ENCODE assay signal across 7 cellular contexts in the genomic region with DNA sequence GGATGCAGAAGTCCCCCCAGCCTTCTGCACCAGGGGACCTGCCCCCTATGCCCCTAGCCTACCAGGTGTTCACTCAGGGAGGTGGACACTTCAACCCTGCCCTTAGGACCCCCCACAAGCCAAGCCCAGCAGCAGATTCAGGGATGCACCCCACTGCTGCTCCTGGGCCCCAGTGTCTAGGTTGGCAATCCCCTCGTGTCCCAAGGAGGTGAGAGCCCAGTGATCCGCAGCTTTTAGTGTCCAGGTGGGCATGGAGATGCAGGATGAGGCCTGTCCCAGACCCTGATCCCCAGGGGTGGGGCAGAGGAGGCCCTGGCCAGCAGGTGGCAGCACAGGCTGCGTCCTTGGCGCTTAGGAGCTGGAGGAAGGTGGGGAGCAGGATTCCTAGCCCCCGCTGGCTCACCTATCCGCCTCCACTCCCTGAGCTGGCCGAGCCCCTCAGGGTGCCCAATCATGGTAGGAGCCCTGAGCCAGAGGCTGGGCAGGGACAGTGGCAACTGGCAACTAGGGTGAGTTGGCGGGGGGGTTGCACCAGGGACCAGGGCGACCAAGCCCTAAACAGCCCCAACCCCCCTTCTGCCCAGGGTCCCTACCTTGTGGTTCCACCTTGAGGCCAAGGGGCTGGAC. TPM values are rescaled to one million over a fixed set of nuclear protein-coding genes. Genes with fewer than 3 reads are reported as not detected.
DNase-seq lines count a peak whose midpoint lies in the region; ATAC-seq and TF ChIP-seq lines count a peak whose summit lies in the region.

No MANE protein-coding gene starts in this region.

- DNase-seq in GM10266 (ENCODE audit: extremely low spot score) (peak; percentile 85), NAMALWA (ENCODE audit: low spot score) (peak; percentile 58), mesothelial cell of epicardium (ENCODE audit: low spot score in 2 of 2, unreplicated experiment in 2 of 2) (peak in 1 of 2 experiments; percentile 71), occipital lobe (lab: John Stamatoyannopoulos, UW) (no peak)
- peak; percentile 88 for DNase-seq in activated CD4-positive, alpha-beta T cell treated with anti-CD3 and anti-CD28 coated beads, Interleukin-2, amount 10 ng/mL, durations not matched to agents 24 days and 14 days
- DNase-seq in effector memory CD8-positive, alpha-beta T cell: peak; percentile 57 to 61 (median 58)
- DNase-seq in stimulated activated naive CD4-positive, alpha-beta T cell treated with Interleukin-2 at 50 U/mL for 16 hours (lab: John Stamatoyannopoulos, UW): peak; percentile 42

- peaks cover 6% of the 10 kb centered on the region for H3K27me3 Mint-ChIP-seq in activated CD4-positive, alpha-beta T cell treated with anti-CD3 and anti-CD28 coated beads, Interleukin-2, amount 10 ng/mL, durations not matched to agents 24 days and 14 days
- no peaks in the 10 kb centered on the region for H3K27me3 Mint-ChIP-seq in effector memory CD8-positive, alpha-beta T cell
- peaks cover 18% of the 10 kb centered on the region for H3K27me3 Mint-ChIP-seq in mesothelial cell of epicardium (ENCODE audit: low read depth)

- H3K27ac Mint-ChIP-seq in activated CD4-positive, alpha-beta T cell treated with anti-CD3 and anti-CD28 coated beads, Interleukin-2, amount 10 ng/mL, durations not matched to agents 24 days and 14 days: no peak overlapping the region
- H3K27ac Mint-ChIP-seq in effector memory CD8-positive, alpha-beta T cell: no peak overlapping the region
- no peak overlapping the region for H3K27ac Mint-ChIP-seq in mesothelial cell of epicardium

- H3K4me1 Mint-ChIP-seq in activated CD4-positive, alpha-beta T cell treated with anti-CD3 and anti-CD28 coated beads, Interleukin-2, amount 10 ng/mL, durations not matched to agents 24 days and 14 days: peaks cover 7% of the 10 kb centered on the region
- peaks cover 0 to 12% of the 10 kb centered on the region in 2 donors for H3K4me1 Mint-ChIP-seq in effector memory CD8-positive, alpha-beta T cell (ENCODE audit: low read depth in 2 of 2)
- H3K4me1 Mint-ChIP-seq in mesothelial cell of epicardium: peaks cover 19% of the 10 kb centered on the region

- peak; percentile 89 for TF ChIP-seq CTCF in GM10266 (IDR thresholded peaks at IDR 0.05; ENCODE audit: control insufficient read depth, insufficient read depth, low read depth, missing control alignments)
- peak; percentile 72 for TF ChIP-seq CTCF in mesothelial cell of epicardium (IDR thresholded peaks at IDR 0.05; ENCODE audit: unreplicated experiment)

- H3K36me3 Mint-ChIP-seq in activated CD4-positive, alpha-beta T cell treated with anti-CD3 and anti-CD28 coated beads, Interleukin-2, amount 10 ng/mL, durations not matched to agents 24 days and 14 days (ENCODE audit: low read depth): no peaks in the 10 kb centered on the region
- peaks cover 5% of the 10 kb centered on the region for H3K36me3 Mint-ChIP-seq in effector memory CD8-positive, alpha-beta T cell (ENCODE audit: insufficient read depth)
- no peaks in the 10 kb centered on the region for H3K36me3 Mint-ChIP-seq in mesothelial cell of epicardium

- no peaks in the 10 kb centered on the region for H3K9me3 Mint-ChIP-seq in activated CD4-positive, alpha-beta T cell treated with anti-CD3 and anti-CD28 coated beads, Interleukin-2, amount 10 ng/mL, durations not matched to agents 24 days and 14 days
- H3K9me3 Mint-ChIP-seq in effector memory CD8-positive, alpha-beta T cell: no peaks in the 10 kb centered on the region
- H3K9me3 Mint-ChIP-seq in mesothelial cell of epicardium: no peaks in the 10 kb centered on the region

- intact Hi-C loops in activated CD4-positive, alpha-beta T cell treated with anti-CD3 and anti-CD28 coated beads, Interleukin-2, amount 10 ng/mL, durations not matched to agents 24 days and 14 days (cut with micrococcal nuclease): loop anchor here (1.0 kb wide), 1 partner anchor 28 kb away; no protein-coding TSS in a partner anchor

- no peak overlapping the region for H3K4me3 Mint-ChIP-seq in activated CD4-positive, alpha-beta T cell treated with anti-CD3 and anti-CD28 coated beads, Interleukin-2, amount 10 ng/mL, durations not matched to agents 24 days and 14 days
- H3K4me3 Mint-ChIP-seq in effector memory CD8-positive, alpha-beta T cell: peak overlapping the region; percentile 52 to 67
- H3K4me3 Mint-ChIP-seq in mesothelial cell of epicardium: no peak overlapping the region

- ATAC-seq in effector memory CD8-positive, alpha-beta T cell (replicated peaks): peak; percentile 25

RNA-seq across cellular contexts. Expression of gene CKB, which starts 4.1 kb away (rescaled TPM):
- total RNA-seq in activated CD4-positive, alpha-beta T cell treated with anti-CD3 and anti-CD28 coated beads, Interleukin-2, amount 10 ng/mL, durations not matched to agents 24 days and 14 days: 14.2 and 21.1 TPM in 2 replicates
- total RNA-seq in mesothelial cell of epicardium: 50.6 to 56.7 TPM (median 53.3 TPM) in 3 replicates
- total RNA-seq in occipital lobe: 278 TPM

RNA-seq across cellular contexts. Expression of gene TRMT61A, which starts 10.5 kb away (rescaled TPM):
- total RNA-seq in activated CD4-positive, alpha-beta T cell treated with anti-CD3 and anti-CD28 coated beads, Interleukin-2, amount 10 ng/mL, durations not matched to agents 24 days and 14 days: 22.7 and 23.6 TPM in 2 replicates
- 8.7 to 9.5 TPM (median 9.5 TPM) in 3 replicates for total RNA-seq in mesothelial cell of epicardium
- 5.9 TPM for total RNA-seq in occipital lobe

RNA-seq across cellular contexts. Expression of gene BAG5, which starts 43.9 kb away (rescaled TPM):
- total RNA-seq in activated CD4-positive, alpha-beta T cell treated with anti-CD3 and anti-CD28 coated beads, Interleukin-2, amount 10 ng/mL, durations not matched to agents 24 days and 14 days: 32.1 and 33.9 TPM in 2 replicates
- total RNA-seq in mesothelial cell of epicardium: 21.8 to 23.5 TPM (median 22.2 TPM) in 3 replicates
- total RNA-seq in occipital lobe: 46.6 TPM

RNA-seq across cellular contexts. Expression of gene COA8, which starts 44.2 kb away (rescaled TPM):
- 38.4 and 41.2 TPM in 2 replicates for total RNA-seq in activated CD4-positive, alpha-beta T cell treated with anti-CD3 and anti-CD28 coated beads, Interleukin-2, amount 10 ng/mL, durations not matched to agents 24 days and 14 days
- total RNA-seq in mesothelial cell of epicardium: 35.4 to 38.8 TPM (median 36.0 TPM) in 3 replicates
- total RNA-seq in occipital lobe: 27.5 TPM

Comparison
In these comparisons a context has a peak if more than half of its experiments do, and no peak if none do; other contexts are left out.
1. H3K4me3 Mint-ChIP-seq: peak in effector memory CD8-positive, alpha-beta T cell (2 of 2); none in activated CD4-positive, alpha-beta T cell treated with anti-CD3 and anti-CD28 coated beads, Interleukin-2, amount 10 ng/mL, durations not matched to agents 24 days and 14 days (single experiment) and mesothelial cell of epicardium (single experiment).